In the genomic region with DNA sequence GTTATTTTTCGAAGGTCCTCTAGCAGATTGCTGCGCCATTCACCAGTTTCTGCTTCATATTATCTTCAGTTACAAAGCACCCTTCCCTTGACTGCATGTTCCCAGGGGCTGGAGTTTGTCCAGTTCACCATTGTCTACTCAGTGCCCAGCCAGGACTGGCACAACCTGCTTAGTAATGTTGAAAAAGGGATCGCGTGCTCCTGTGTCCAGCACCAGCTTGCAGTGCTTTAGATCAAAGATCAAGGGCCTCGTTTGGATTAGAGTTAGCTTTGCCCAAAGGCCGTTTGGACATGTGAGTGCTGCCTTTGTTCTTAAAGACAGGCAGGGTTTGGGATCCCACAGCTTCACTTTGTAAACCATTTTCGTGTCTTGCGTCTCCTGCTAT, we compare ENCODE assay signal across 9 cellular contexts. TPM values are rescaled to one million over a fixed set of nuclear protein-coding genes. Genes with fewer than 3 reads are reported as not detected.
DNase-seq lines count a peak whose midpoint lies in the region; ATAC-seq and TF ChIP-seq lines count a peak whose summit lies in the region.
"Had no signal": no experiment of that assay in that cellular context is flagged by ENCODE, and none has a peak within 500 bp of the region (broad histone marks: within the 10 kb centered on the region; RNA-seq: fewer than 3 reads in every experiment).

No MANE protein-coding gene starts in this region.

- peaks cover 55% of the 10 kb centered on the region for H3K4me1 Mint-ChIP-seq in activated naive CD8-positive, alpha-beta T cell treated with anti-CD3 and anti-CD28 coated beads, Interleukin-2, amount 10 ng/mL, durations not matched to agents 7 days and 5 days

- H3K9me3 Mint-ChIP-seq in activated naive CD8-positive, alpha-beta T cell treated with anti-CD3 and anti-CD28 coated beads, Interleukin-2, amount 10 ng/mL, durations not matched to agents 7 days and 5 days: no peaks in the 10 kb centered on the region

- H3K4me3 Mint-ChIP-seq in activated naive CD8-positive, alpha-beta T cell treated with anti-CD3 and anti-CD28 coated beads, Interleukin-2, amount 10 ng/mL, durations not matched to agents 7 days and 5 days: peak overlapping the region; percentile 89

- WGBS in heart right ventricle, 2 donors: 63 to 74% methylated on average over 8 of the region's 8 CpGs
- 78% methylated on average over 8 of the region's 8 CpGs for WGBS in right cardiac atrium
- 74 to 78% methylated on average over 6 of the region's 8 CpGs for WGBS in mesodermal cell (ENCODE audit: insufficient coverage in 2 of 2), 2 experiments
- 70 to 71% methylated on average over 8 of the region's 8 CpGs for WGBS in upper lobe of left lung, 2 donors

- intact Hi-C loops in heart right ventricle (cut with DNase I) (loop anchor here in 2 of 10 donors (1.0 to 5.0 kb wide), 2 partner anchors 36 to 37 kb away; partner anchors contain the start of gene ZNF862 (in 2 of the 2)), right cardiac atrium (cut with DNase I) (no loop called here)

- TF ChIP-seq CTCF in heart right ventricle (IDR thresholded peaks at IDR 0.05): no peak
- TF ChIP-seq CTCF in upper lobe of left lung (IDR thresholded peaks at IDR 0.05): no peak
- no peak for TF ChIP-seq CTCF in foreskin keratinocyte (conservative IDR thresholded peaks at IDR 0.05)

- TF ChIP-seq POLR2A in upper lobe of left lung (IDR thresholded peaks at IDR 0.05): no peak

- peaks cover 22% of the 10 kb centered on the region for H3K36me3 Mint-ChIP-seq in activated naive CD8-positive, alpha-beta T cell treated with anti-CD3 and anti-CD28 coated beads, Interleukin-2, amount 10 ng/mL, durations not matched to agents 7 days and 5 days

- TF ChIP-seq EP300 in upper lobe of left lung (IDR thresholded peaks at IDR 0.05): no peak

- H3K4me3 ChIP-seq in heart right ventricle (peak overlapping the region in 9 of 10 donors; percentile 70 to 95 (median 78)), right cardiac atrium (ENCODE audit: low read length) (no peak overlapping the region), mesodermal cell (ENCODE audit: extremely low read depth, insufficient read depth, low read length, poor library complexity, severe bottlenecking) (peak overlapping the region; percentile 71), upper lobe of left lung (peak overlapping the region in 3 of 4 donors; percentile 61 to 69 (median 65))

- no peaks in the 10 kb centered on the region for H3K9me3 ChIP-seq in heart right ventricle
- H3K9me3 ChIP-seq in right cardiac atrium (ENCODE audit: control insufficient read depth, low read length): no peaks in the 10 kb centered on the region
- no peaks in the 10 kb centered on the region for H3K9me3 ChIP-seq in mesodermal cell (ENCODE audit: control insufficient read depth, low read length)
- H3K9me3 ChIP-seq in upper lobe of left lung: no peaks in the 10 kb centered on the region

- peak overlapping the region in 9 of 10 donors; percentile 17 to 97 (median 92) for H3K27ac ChIP-seq in heart right ventricle
- no peak overlapping the region for H3K27ac ChIP-seq in right cardiac atrium (ENCODE audit: low read length)
- no peak overlapping the region for H3K27ac ChIP-seq in mesodermal cell (ENCODE audit: low read depth, low read length, severe bottlenecking)
- no peak overlapping the region for H3K27ac ChIP-seq in upper lobe of left lung
- H3K27ac ChIP-seq in foreskin keratinocyte: no peak overlapping the region

- DNase-seq in heart right ventricle: no peak
- DNase-seq in right cardiac atrium: no peak
- DNase-seq in activated naive CD8-positive, alpha-beta T cell treated with anti-CD3 and anti-CD28 coated beads, Interleukin-2, amount 10 ng/mL, durations not matched to agents 7 days and 5 days: no peak
- no peak for DNase-seq in upper lobe of left lung
- DNase-seq in SIG-M5 (lab: John Stamatoyannopoulos, UW): no peak
- DNase-seq in foreskin keratinocyte: no peak
- no peak for DNase-seq in HT-29 (ENCODE audit: low spot score)
- DNase-seq: NCI-H2227 treated with DMSO at 0.1 percent for 48 hours had no signal

- H3K4me1 ChIP-seq in heart right ventricle (peaks cover 5 to 43% (median 22%) of the 10 kb centered on the region in 9 donors), right cardiac atrium (ENCODE audit: control insufficient read depth, insufficient read depth, low read length) (no peaks in the 10 kb centered on the region), mesodermal cell (ENCODE audit: control insufficient read depth, insufficient read depth, low read length, poor library complexity, severe bottlenecking) (no peaks in the 10 kb centered on the region), upper lobe of left lung (peaks cover 12 to 20% (median 16%) of the 10 kb centered on the region in 4 donors), foreskin keratinocyte (no peaks in the 10 kb centered on the region)

- no peaks in the 10 kb centered on the region for H3K27me3 Mint-ChIP-seq in activated naive CD8-positive, alpha-beta T cell treated with anti-CD3 and anti-CD28 coated beads, Interleukin-2, amount 10 ng/mL, durations not matched to agents 7 days and 5 days

- POLR2A ChIA-PET in activated naive CD8-positive, alpha-beta T cell treated with anti-CD3 and anti-CD28 coated beads, Interleukin-2, amount 10 ng/mL, durations not matched to agents 7 days and 5 days (lab: Charles Lee): interaction anchor here (0.6 to 1.9 kb wide), 6 partner anchors 9 to 1569 kb away, joined by 3 to 7 read pairs (median 6); partner anchors contain the start of gene ZNF862

- ATAC-seq in heart right ventricle (peak in 1 of 8 donors; percentile 29), right cardiac atrium (no peak), upper lobe of left lung (ENCODE audit: low FRiP score in 2 of 2) (no peak), foreskin keratinocyte (no peak)
- no peak for ATAC-seq in activated naive CD8-positive, alpha-beta T cell treated with anti-CD3 and anti-CD28 coated beads, Interleukin-2, amount 10 ng/mL, durations not matched to agents 7 days and 5 days (ENCODE audit: low read depth)

- peak overlapping the region; percentile 83 for H3K27ac Mint-ChIP-seq in activated naive CD8-positive, alpha-beta T cell treated with anti-CD3 and anti-CD28 coated beads, Interleukin-2, amount 10 ng/mL, durations not matched to agents 7 days and 5 days

- H3K27me3 ChIP-seq in heart right ventricle (no peaks in the 10 kb centered on the region), right cardiac atrium (ENCODE audit: control insufficient read depth, insufficient read depth) (no peaks in the 10 kb centered on the region), upper lobe of left lung (no peaks in the 10 kb centered on the region), foreskin keratinocyte (no peaks in the 10 kb centered on the region)

- peaks cover 0 to 20% (median 0%) of the 10 kb centered on the region in 9 donors for H3K36me3 ChIP-seq in heart right ventricle
- H3K36me3 ChIP-seq in mesodermal cell (ENCODE audit: control insufficient read depth, insufficient read depth, low read length): no peaks in the 10 kb centered on the region
- peaks cover 0 to 9% (median 0%) of the 10 kb centered on the region in 4 donors for H3K36me3 ChIP-seq in upper lobe of left lung

RNA-seq across cellular contexts. Expression of gene ATP6V0E2, which starts 0.9 kb away (rescaled TPM):
- total RNA-seq in heart right ventricle (100 to 1,000 TPM in 5 of 10 donors, 10 to 100 TPM in 5; 69.2 to 119 (median 96.7) TPM), right cardiac atrium (100 to 1,000 TPM in 1 of 4 donors, 10 to 100 TPM in 3; 53.0 to 113 (median 79.0) TPM), upper lobe of left lung (10 to 100 TPM in 5 of 6 donors, 1 to 10 TPM in 1; 5.2 to 34.1 (median 25.2) TPM), foreskin keratinocyte (4.2 and 10.4 TPM in 2 replicates)
- polyA plus RNA-seq in heart right ventricle (10 to 100 TPM; 27.5 to 46.5 TPM), right cardiac atrium (66.5 TPM), foreskin keratinocyte (5.0 and 14.0 TPM in 2 replicates)
- total RNA-seq in activated naive CD8-positive, alpha-beta T cell treated with anti-CD3 and anti-CD28 coated beads, Interleukin-2, amount 10 ng/mL, durations not matched to agents 7 days and 5 days: 10 to 100 TPM; 74.0 to 81.2 TPM
- 10.2 TPM for polyA plus RNA-seq in mesodermal cell (2013, experiment 1 of 2)
- 8.3 TPM for polyA plus RNA-seq in mesodermal cell (2013, experiment 2 of 2)
- 92.6 and 93.3 TPM in 2 replicates for total RNA-seq in HT-29 (2014; rRNA removed; shearing (Covaris generic))

RNA-seq across cellular contexts. Expression of gene ZNF862, which starts 36.5 kb away (rescaled TPM):
- total RNA-seq in heart right ventricle: 10 to 100 TPM in 6 of 10 donors, 1 to 10 TPM in 4; 7.4 to 13.3 (median 10.5) TPM
- polyA plus RNA-seq in heart right ventricle: 1 to 10 TPM; 3.9 to 9.6 TPM
- total RNA-seq in right cardiac atrium: 10 to 100 TPM in 3 of 4 donors, 1 to 10 TPM in 1; 9.0 to 15.9 (median 14.2) TPM
- polyA plus RNA-seq in right cardiac atrium: 7.8 TPM
- total RNA-seq in activated naive CD8-positive, alpha-beta T cell treated with anti-CD3 and anti-CD28 coated beads, Interleukin-2, amount 10 ng/mL, durations not matched to agents 7 days and 5 days: 10 to 100 TPM; 44.1 to 45.6 TPM
- polyA plus RNA-seq in mesodermal cell (2013, experiment 1 of 2): 10.2 TPM
- 8.8 TPM for polyA plus RNA-seq in mesodermal cell (2013, experiment 2 of 2)
- 10 to 100 TPM in 5 of 6 donors, 1 to 10 TPM in 1; 7.1 to 31.4 (median 16.7) TPM for total RNA-seq in upper lobe of left lung
- total RNA-seq in foreskin keratinocyte: 3.7 and 5.1 TPM in 2 replicates
- polyA plus RNA-seq in foreskin keratinocyte: 1.2 and 1.7 TPM in 2 replicates
- 8.8 and 11.7 TPM in 2 replicates for total RNA-seq in HT-29 (2014; rRNA removed; shearing (Covaris generic))

Comparison
In these comparisons a context has a peak if more than half of its experiments do, and no peak if none do; other contexts are left out.
1. H3K27ac ChIP-seq: peak in heart right ventricle (9 of 10); none in right cardiac atrium (single experiment), mesodermal cell (single experiment), upper lobe of left lung (0 of 4) and foreskin keratinocyte (single experiment).